1 cellular context compared by ENCODE assay signal in the genomic region with DNA sequence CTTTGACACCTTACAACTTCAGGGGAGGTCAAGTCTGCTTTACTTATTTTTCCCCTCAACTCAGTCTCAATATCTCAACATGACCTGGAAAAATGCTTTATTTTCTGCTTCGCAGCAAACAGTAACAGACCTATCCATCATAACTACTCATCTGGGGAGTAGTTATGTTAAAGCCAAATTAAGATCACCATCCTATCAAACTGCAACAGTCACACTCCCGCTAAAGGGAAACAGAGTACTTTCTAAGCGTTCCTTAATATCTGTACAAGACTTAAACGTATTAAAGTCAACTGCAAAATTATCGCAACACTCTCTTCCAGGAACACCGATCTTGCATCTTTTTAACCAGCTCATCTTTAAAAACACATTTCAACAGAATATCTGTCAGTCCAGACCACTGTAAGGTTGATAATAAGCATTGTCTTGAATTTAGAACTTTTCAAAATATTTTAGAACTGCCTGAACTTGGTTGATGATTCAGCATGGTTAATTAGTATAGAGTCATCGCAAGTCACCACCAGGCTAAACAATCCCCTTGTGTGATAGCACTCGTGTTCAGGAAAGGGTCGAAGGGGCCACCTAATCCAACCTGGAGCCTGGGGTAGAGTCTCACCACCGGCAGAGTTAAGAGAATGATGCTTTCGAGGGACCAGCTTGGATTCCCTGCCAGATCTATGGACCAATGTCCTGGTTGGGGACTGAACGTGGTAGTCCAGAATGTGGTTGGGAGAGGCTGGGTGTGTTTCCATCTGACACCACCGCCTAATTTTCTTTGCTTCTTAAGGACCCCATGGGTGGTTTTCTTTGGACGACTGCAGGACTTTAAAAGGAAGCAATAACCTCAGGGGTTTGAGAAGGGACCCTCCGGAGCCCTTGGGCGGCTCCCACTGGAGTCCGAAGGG.
TF ChIP-seq lines count a peak whose summit lies in the region.

No MANE protein-coding gene starts in this region.

TF ChIP-seq in H1, 55 proteins besides CTCF, POLR2A, EP300 and RAD21:
- no peak for TF ChIP-seq BACH1 (IDR thresholded peaks at IDR 0.05; ENCODE audit: low read length)
- no peak for TF ChIP-seq POU5F1 (IDR thresholded peaks at IDR 0.05; ENCODE audit: low read depth, low read length)
- TF ChIP-seq EGR1 (IDR thresholded peaks at IDR 0.05; ENCODE audit: borderline replicate concordance, low read depth, low read length): no peak
- no peak for TF ChIP-seq CTBP2 (IDR thresholded peaks at IDR 0.05; ENCODE audit: borderline replicate concordance, insufficient read depth, insufficient read length, low read length)
- TF ChIP-seq CEBPB (IDR thresholded peaks at IDR 0.05; ENCODE audit: low read depth, low read length): no peak
- TF ChIP-seq KDM5A (IDR thresholded peaks at IDR 0.05; ENCODE audit: low read length): no peak
- no peak for TF ChIP-seq SRF (IDR thresholded peaks at IDR 0.05; ENCODE audit: low read depth, low read length)
- TF ChIP-seq RFX5 (IDR thresholded peaks at IDR 0.05; ENCODE audit: borderline replicate concordance, low read depth, low read length): no peak
- TF ChIP-seq BCL11A (IDR thresholded peaks at IDR 0.05; ENCODE audit: low read depth in 2 of 2, low read length in 2 of 2): no peak
- no peak for TF ChIP-seq TAF7 (optimal IDR thresholded peaks at IDR 0.05; ENCODE audit: borderline replicate concordance, low read depth, low read length)
- TF ChIP-seq HDAC6 (IDR thresholded peaks at IDR 0.05; ENCODE audit: low read depth, low read length): no peak
- TF ChIP-seq GTF2F1 (IDR thresholded peaks at IDR 0.05; ENCODE audit: borderline replicate concordance, low read depth, low read length): no peak
- TF ChIP-seq YY1 (IDR thresholded peaks at IDR 0.05; ENCODE audit: low read depth, low read length): no peak
- no peak for TF ChIP-seq PHF8 (conservative IDR thresholded peaks at IDR 0.05; ENCODE audit: low read depth, low read length)
- TF ChIP-seq TEAD4 (IDR thresholded peaks at IDR 0.05; ENCODE audit: low read depth, low read length): no peak
